Comparison of ENCODE assay signal across 8 cellular contexts in genomic region chr6:120990866-120991265, GRCh38.
"Had no signal": no experiment of that assay in that cellular context is flagged by ENCODE, and none has a peak within 500 bp of the region (broad histone marks: within the 10 kb centered on the region; RNA-seq: fewer than 3 reads in every experiment).

No MANE protein-coding gene starts in this region.

- DNase-seq: GDM1, GF-D8 had no signal

- H3K4me3 ChIP-seq: GM12878 had no signal

- FAIRE-seq: G401.6, GM12878, GM12891, GM12892, GM18507, GM19239 had no signal
